ENCODE assay signal across 20 cellular contexts in the genomic region with DNA sequence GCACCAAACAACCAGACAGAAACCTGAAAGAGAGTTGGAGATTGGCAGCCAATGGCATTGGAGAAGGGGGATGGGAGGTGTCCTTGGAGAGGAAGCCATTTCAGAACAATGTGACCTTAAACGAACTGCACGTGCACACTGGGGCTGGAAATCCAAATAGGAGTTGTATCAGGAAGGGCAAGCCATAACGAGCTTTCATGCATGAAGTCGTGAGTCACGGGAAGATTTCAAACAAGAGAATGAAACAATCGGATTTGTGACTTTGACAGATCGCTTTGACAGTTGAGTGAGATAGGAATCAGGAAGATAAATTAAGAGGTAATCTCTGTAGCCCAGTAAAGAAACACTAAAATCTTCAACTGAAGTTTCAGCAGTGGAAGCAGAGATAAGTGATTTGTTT.
"Had no signal": no experiment of that assay in that cellular context is flagged by ENCODE, and none has a peak within 500 bp of the region (broad histone marks: within the 10 kb centered on the region; RNA-seq: fewer than 3 reads in every experiment).

No MANE protein-coding gene starts in this region.

- H3K36me3 ChIP-seq: left ventricle myocardium inferior, right atrium auricular region, tibial artery, vagina had no signal

- H3K9me3 ChIP-seq: vagina had no signal

- ATAC-seq: activated CD8-positive, alpha-beta T cell treated with anti-CD3 and anti-CD28 coated beads, Interleukin-2, amount 10 ng/mL, durations not matched to agents 7 days and 5 days; activated naive CD4-positive, alpha-beta T cell treated with anti-CD3 and anti-CD28 coated beads, Interleukin-2, amount 50 U/mL, for 72 hours; activated T-cell treated with anti-CD3 and anti-CD28 coated beads, Interleukin-2, amount 50 U/mL, for 72 hours; natural killer cell; stimulated activated naive B cell treated with anti-CD40 and anti-IgM and Interleukin-4, amounts not matched to agents 10 μg/mL and 1 μg/mL and 100 μg/mL, for 72 hours; WTC11 had no signal

- H3K4me3 ChIP-seq: dorsolateral prefrontal cortex, left ventricle myocardium inferior, right atrium auricular region, skin epidermis, tibial artery, vagina had no signal

- DNase-seq: activated CD4-positive, alpha-beta T cell treated with anti-CD3 and anti-CD28 coated beads for 4 hours; activated CD8-positive, alpha-beta memory T cell treated with anti-CD3 and anti-CD28 coated beads, Interleukin-2, amount 50 U/mL, for 48 hours; activated CD8-positive, alpha-beta T cell treated with anti-CD3 and anti-CD28 coated beads, Interleukin-2, amount 10 ng/mL, durations not matched to agents 7 days and 5 days; activated gamma-delta T cell; activated T-cell treated with anti-CD3 and anti-CD28 coated beads, Interleukin-2, amount 50 U/mL, for 72 hours; dorsolateral prefrontal cortex; endodermal cell; islet precursor cell; left ventricle myocardium inferior; natural killer cell; occipital lobe; stimulated activated CD4-positive, alpha-beta T cell treated with anti-CD3 and anti-CD28 coated beads, Interleukin-15, amount 100 ng/mL, for 24 hours; stimulated activated CD4-positive, alpha-beta T cell treated with anti-CD3 and anti-CD28 coated beads, Interleukin-4, amount 100 ng/mL, for 1 hour; stimulated activated naive B cell treated with anti-CD40 and anti-IgM and Interleukin-4, amounts not matched to agents 10 μg/mL and 1 μg/mL and 100 μg/mL, for 72 hours; tibial artery had no signal

- H3K27me3 ChIP-seq: dorsolateral prefrontal cortex, right atrium auricular region, tibial artery, vagina had no signal

- H3K27ac ChIP-seq: dorsolateral prefrontal cortex, left ventricle myocardium inferior, right atrium auricular region, skin epidermis, tibial artery, vagina had no signal

- H3K4me1 ChIP-seq: left ventricle myocardium inferior, right atrium auricular region, tibial artery, vagina had no signal
